20 cellular contexts compared by ENCODE assay signal in genomic region chr4:145565328-145565727, GRCh38.
DNase-seq lines count a peak whose midpoint lies in the region; ATAC-seq and TF ChIP-seq lines count a peak whose summit lies in the region.
"Had no signal": no experiment of that assay in that cellular context is flagged by ENCODE, and none has a peak within 500 bp of the region (broad histone marks: within the 10 kb centered on the region; RNA-seq: fewer than 3 reads in every experiment).

No MANE protein-coding gene starts in this region.

- H3K4me3 ChIP-seq in GM12865 (ENCODE audit: low read depth, low read length) = no peak overlapping the region
- H3K4me3 ChIP-seq in fibroblast of mammary gland (ENCODE audit: control insufficient read depth, low read depth, low read length) = no peak overlapping the region
- H3K4me3 ChIP-seq: PC-9, right lobe of liver, suprapubic skin had no signal

- TF ChIP-seq CTCF in GM12865 (IDR thresholded peaks at IDR 0.05; ENCODE audit: insufficient read depth, low read depth, low read length, missing control alignments) (no peak), fibroblast of mammary gland (conservative IDR thresholded peaks at IDR 0.05; ENCODE audit: control insufficient read depth, insufficient read depth, low read depth, low read length) (no peak)

- peak; percentile 85 for ATAC-seq in GM21447 (IDR thresholded peaks at IDR 0.05; ENCODE audit: unreplicated experiment)
- peak; percentile 90 for ATAC-seq in HG03432 (IDR thresholded peaks at IDR 0.05; ENCODE audit: unreplicated experiment)
- no peak for ATAC-seq in GM19463 (IDR thresholded peaks at IDR 0.05; ENCODE audit: unreplicated experiment)
- no peak for ATAC-seq in GM18858 (IDR thresholded peaks at IDR 0.05; ENCODE audit: unreplicated experiment)
- no peak for ATAC-seq in HG02870 (IDR thresholded peaks at IDR 0.05; ENCODE audit: unreplicated experiment)
- ATAC-seq in GM19467 (IDR thresholded peaks at IDR 0.05; ENCODE audit: unreplicated experiment) = no peak
- ATAC-seq: activated CD8-positive, alpha-beta memory T cell treated with anti-CD3 and anti-CD28 coated beads, Interleukin-2, amount 10 ng/mL, durations not matched to agents 7 days and 5 days; effector memory CD8-positive, alpha-beta T cell; foreskin keratinocyte had no signal

- DNase-seq in GM12865 (ENCODE audit: low read depth) = peak; percentile 39
- peak; percentile 82 for DNase-seq in fibroblast of mammary gland (ENCODE audit: low read depth)
- DNase-seq: activated CD4-positive, CD25-positive, alpha-beta regulatory T cell treated with anti-CD3 and anti-CD28 coated beads, Interleukin-2, amount 50 U/mL, for 72 hours; activated CD8-positive, alpha-beta memory T cell treated with anti-CD3 and anti-CD28 coated beads, Interleukin-2, amount 10 ng/mL, durations not matched to agents 7 days and 5 days; AML-193; effector memory CD8-positive, alpha-beta T cell; foreskin keratinocyte; HFFc6; NCI-H2029; NCI-H524 treated with DMSO at 0.1 percent for 48 hours; PC-9; right lobe of liver; stimulated activated CD4-positive, alpha-beta T cell treated with anti-CD3 and anti-CD28 coated beads, Interleukin-2, amount 100 ng/mL, for 48 hours had no signal

Comparison
In these comparisons a context has a peak if more than half of its experiments do, and no peak if none do; other contexts are left out.
1. ATAC-seq: peak in GM21447 (single experiment) and HG03432 (single experiment); none in GM19463 (single experiment), GM18858 (single experiment), HG02870 (single experiment) and GM19467 (single experiment).